In the genomic region with DNA sequence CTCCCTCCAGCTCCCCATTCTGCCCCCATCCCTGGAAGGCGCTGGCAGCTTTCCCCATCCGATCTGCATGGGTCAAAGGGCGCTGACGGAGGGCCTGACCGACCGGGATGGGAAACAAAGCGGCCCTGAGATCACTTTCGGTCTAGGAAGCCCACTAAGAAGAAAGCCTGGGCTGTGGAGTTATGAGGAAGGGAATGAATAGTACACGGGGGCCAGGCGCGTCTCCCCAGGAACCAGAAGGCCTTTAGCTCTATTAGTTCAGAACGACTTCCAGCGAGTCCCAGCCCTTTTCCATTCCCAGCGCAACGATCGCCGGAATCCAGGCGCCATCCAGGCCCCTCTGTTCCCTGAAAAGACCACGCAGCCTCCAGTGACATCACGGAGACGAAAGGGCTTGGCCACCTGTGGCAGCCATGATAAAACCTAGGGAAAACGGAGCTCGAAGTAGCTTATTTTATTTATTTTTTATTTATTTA, we compare ENCODE assay signal across 1 cellular context.
TF ChIP-seq lines count a peak whose summit lies in the region.

No MANE protein-coding gene starts in this region.

TF ChIP-seq in H1, 55 proteins besides CTCF, POLR2A, EP300 and RAD21:
- TF ChIP-seq CHD1 (IDR thresholded peaks at IDR 0.05; ENCODE audit: low read depth, low read length), result peak; percentile 18; the same call in 1 of the 2 replicates
- peak; percentile 33; the same call in 1 of the 2 replicates for TF ChIP-seq YY1 (IDR thresholded peaks at IDR 0.05; ENCODE audit: low read depth, low read length)
- no peak for TF ChIP-seq JUND (IDR thresholded peaks at IDR 0.05; ENCODE audit: low read length)
- TF ChIP-seq TAF1 (IDR thresholded peaks at IDR 0.05; ENCODE audit: low read depth, low read length), result peak; percentile 53
